ENCODE assay signal across 1 cellular context in genomic region chr1:151968791-151969399, GRCh38.
TF ChIP-seq lines count a peak whose summit lies in the region.

No MANE protein-coding gene starts in this region.

TF ChIP-seq in H1, 55 proteins besides CTCF, POLR2A, EP300 and RAD21:
- no peak for TF ChIP-seq CEBPB (IDR thresholded peaks at IDR 0.05; ENCODE audit: low read depth, low read length)
- TF ChIP-seq CBX8 (IDR thresholded peaks at IDR 0.05; ENCODE audit: borderline replicate concordance, low read depth, low read length), result no peak
- no peak for TF ChIP-seq TBP (IDR thresholded peaks at IDR 0.05; ENCODE audit: low read depth, low read length)
- no peak for TF ChIP-seq YY1 (IDR thresholded peaks at IDR 0.05; ENCODE audit: low read depth, low read length)
- TF ChIP-seq SP2 (IDR thresholded peaks at IDR 0.05; ENCODE audit: low read length), result no peak
- TF ChIP-seq ZNF274 (IDR thresholded peaks at IDR 0.05; ENCODE audit: borderline replicate concordance, extremely low read depth, low read length), result no peak
TF ChIP-seq in H1: peak in this region for 0.
